In genomic region chr17:50381260-50381815, GRCh38 we compare ENCODE assay signal across 1 cellular context.
TF ChIP-seq lines count a peak whose summit lies in the region.

No MANE protein-coding gene starts in this region.

TF ChIP-seq in HepG2, 621 proteins besides CTCF, POLR2A, EP300 and RAD21:
- TF ChIP-seq MED8 (CRISPR knock-in tag; IDR thresholded peaks at IDR 0.05; ENCODE audit: insufficient replicate concordance) (no peak), MTA1 (CRISPR knock-in tag; IDR thresholded peaks at IDR 0.05; ENCODE audit: borderline replicate concordance) (no peak), SALL2 (CRISPR knock-in tag; IDR thresholded peaks at IDR 0.05) (peak; percentile 15; the same call in 1 of the 2 replicates), NR2C2 (CRISPR knock-in tag; IDR thresholded peaks at IDR 0.05; ENCODE audit: borderline replicate concordance) (no peak), IRF1 (CRISPR knock-in tag; IDR thresholded peaks at IDR 0.05; ENCODE audit: low read depth) (no peak), TBX2 (CRISPR knock-in tag; IDR thresholded peaks at IDR 0.05; ENCODE audit: borderline replicate concordance) (no peak), ZNF512B (CRISPR knock-in tag; IDR thresholded peaks at IDR 0.05; ENCODE audit: borderline replicate concordance) (no peak), ZNF83 (CRISPR knock-in tag; IDR thresholded peaks at IDR 0.05; ENCODE audit: borderline replicate concordance) (no peak), PPARG (CRISPR knock-in tag; conservative IDR thresholded peaks at IDR 0.05) (no peak), POLR2G (IDR thresholded peaks at IDR 0.05; ENCODE audit: low read depth, low read length) (no peak), ZHX2 (IDR thresholded peaks at IDR 0.05; ENCODE audit: low read depth) (no peak), ZHX2 (CRISPR knock-in tag; IDR thresholded peaks at IDR 0.05; ENCODE audit: borderline replicate concordance) (no peak), MTF1 (CRISPR knock-in tag; IDR thresholded peaks at IDR 0.05) (no peak), SP1 (IDR thresholded peaks at IDR 0.05) (no peak), SP1 (CRISPR knock-in tag; IDR thresholded peaks at IDR 0.05) (no peak), MEIS2 (CRISPR knock-in tag; IDR thresholded peaks at IDR 0.05) (no peak), ZNF329 (CRISPR knock-in tag; IDR thresholded peaks at IDR 0.05; ENCODE audit: low read depth) (no peak), MBD4 (IDR thresholded peaks at IDR 0.05; ENCODE audit: borderline replicate concordance, low read length) (0 out of 2 replicates have a peak, but pooled peaks have one; percentile 14), MAFK (conservative IDR thresholded peaks at IDR 0.05 in 1 of 2, IDR thresholded peaks at IDR 0.05 in 1 of 2; ENCODE audit: low read length in 2 of 2) (peak; percentile 12 to 52; a peak in 1 of 4 replicates), ZFYVE20 (CRISPR knock-in tag; IDR thresholded peaks at IDR 0.05; ENCODE audit: borderline replicate concordance, low read depth) (no peak), ZBTB25 (CRISPR knock-in tag; IDR thresholded peaks at IDR 0.05) (no peak), RBAK (CRISPR knock-in tag; IDR thresholded peaks at IDR 0.05) (no peak), CC2D1A (CRISPR knock-in tag; IDR thresholded peaks at IDR 0.05) (no peak), SMYD3 (CRISPR knock-in tag; IDR thresholded peaks at IDR 0.05) (no peak), HDAC2 (CRISPR knock-in tag; IDR thresholded peaks at IDR 0.05) (no peak), ZNF292 (CRISPR knock-in tag; IDR thresholded peaks at IDR 0.05; ENCODE audit: borderline replicate concordance, low read depth) (no peak), PAX8 (CRISPR knock-in tag; IDR thresholded peaks at IDR 0.05; ENCODE audit: borderline replicate concordance) (no peak), ZBTB37 (CRISPR knock-in tag; IDR thresholded peaks at IDR 0.05) (no peak), CREB1 (IDR thresholded peaks at IDR 0.05) (no peak), CREB1 (CRISPR knock-in tag; IDR thresholded peaks at IDR 0.05) (0 out of 2 replicates have a peak, but pooled peaks have one; percentile 19), ZNF549 (CRISPR knock-in tag; IDR thresholded peaks at IDR 0.05) (no peak), ZNF30 (CRISPR knock-in tag; IDR thresholded peaks at IDR 0.05) (no peak), ZFP41 (CRISPR knock-in tag; IDR thresholded peaks at IDR 0.05; ENCODE audit: borderline replicate concordance) (no peak), EEA1 (CRISPR knock-in tag; IDR thresholded peaks at IDR 0.05; ENCODE audit: borderline replicate concordance) (no peak)
- TF ChIP-seq, protein P1, sequence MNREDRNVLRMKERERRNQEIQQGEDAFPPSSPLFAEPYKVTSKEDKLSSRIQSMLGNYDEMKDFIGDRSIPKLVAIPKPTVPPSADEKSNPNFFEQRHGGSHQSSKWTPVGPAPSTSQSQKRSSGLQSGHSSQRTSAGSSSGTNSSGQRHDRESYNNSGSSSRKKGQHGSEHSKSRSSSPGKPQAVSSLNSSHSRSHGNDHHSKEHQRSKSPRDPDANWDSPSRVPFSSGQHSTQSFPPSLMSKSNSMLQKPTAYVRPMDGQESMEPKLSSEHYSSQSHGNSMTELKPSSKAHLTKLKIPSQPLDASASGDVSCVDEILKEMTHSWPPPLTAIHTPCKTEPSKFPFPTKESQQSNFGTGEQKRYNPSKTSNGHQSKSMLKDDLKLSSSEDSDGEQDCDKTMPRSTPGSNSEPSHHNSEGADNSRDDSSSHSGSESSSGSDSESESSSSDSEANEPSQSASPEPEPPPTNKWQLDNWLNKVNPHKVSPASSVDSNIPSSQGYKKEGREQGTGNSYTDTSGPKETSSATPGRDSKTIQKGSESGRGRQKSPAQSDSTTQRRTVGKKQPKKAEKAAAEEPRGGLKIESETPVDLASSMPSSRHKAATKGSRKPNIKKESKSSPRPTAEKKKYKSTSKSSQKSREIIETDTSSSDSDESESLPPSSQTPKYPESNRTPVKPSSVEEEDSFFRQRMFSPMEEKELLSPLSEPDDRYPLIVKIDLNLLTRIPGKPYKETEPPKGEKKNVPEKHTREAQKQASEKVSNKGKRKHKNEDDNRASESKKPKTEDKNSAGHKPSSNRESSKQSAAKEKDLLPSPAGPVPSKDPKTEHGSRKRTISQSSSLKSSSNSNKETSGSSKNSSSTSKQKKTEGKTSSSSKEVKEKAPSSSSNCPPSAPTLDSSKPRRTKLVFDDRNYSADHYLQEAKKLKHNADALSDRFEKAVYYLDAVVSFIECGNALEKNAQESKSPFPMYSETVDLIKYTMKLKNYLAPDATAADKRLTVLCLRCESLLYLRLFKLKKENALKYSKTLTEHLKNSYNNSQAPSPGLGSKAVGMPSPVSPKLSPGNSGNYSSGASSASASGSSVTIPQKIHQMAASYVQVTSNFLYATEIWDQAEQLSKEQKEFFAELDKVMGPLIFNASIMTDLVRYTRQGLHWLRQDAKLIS (CRISPR knock-in tag; IDR thresholded peaks at IDR 0.05), result no peak
